ENCODE assay signal across 2 cellular contexts in the genomic region with DNA sequence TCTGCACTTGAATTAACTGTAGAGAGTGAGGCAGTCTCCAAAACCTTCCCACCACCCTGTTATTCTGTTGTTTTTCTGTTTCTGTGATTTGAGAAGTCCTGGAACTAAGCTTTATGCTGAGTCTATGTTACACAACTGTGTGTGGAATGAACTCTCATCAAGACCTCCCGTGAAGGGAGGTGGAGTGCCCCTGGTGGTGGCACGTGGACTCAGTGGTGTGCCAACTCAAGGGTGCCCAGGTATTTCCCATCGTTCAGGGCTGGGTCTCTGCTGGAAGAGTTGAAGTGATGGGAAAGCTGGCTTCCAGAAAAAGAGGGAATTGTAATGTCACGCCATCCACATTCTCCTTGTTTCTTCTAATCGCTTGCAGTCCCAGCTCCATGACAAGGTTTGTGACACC.
TF ChIP-seq lines count a peak whose summit lies in the region.

No MANE protein-coding gene starts in this region.

TF ChIP-seq in GM12878, 131 proteins besides CTCF, POLR2A, EP300 and RAD21 (continued from another document):
- TF ChIP-seq, protein P1, sequence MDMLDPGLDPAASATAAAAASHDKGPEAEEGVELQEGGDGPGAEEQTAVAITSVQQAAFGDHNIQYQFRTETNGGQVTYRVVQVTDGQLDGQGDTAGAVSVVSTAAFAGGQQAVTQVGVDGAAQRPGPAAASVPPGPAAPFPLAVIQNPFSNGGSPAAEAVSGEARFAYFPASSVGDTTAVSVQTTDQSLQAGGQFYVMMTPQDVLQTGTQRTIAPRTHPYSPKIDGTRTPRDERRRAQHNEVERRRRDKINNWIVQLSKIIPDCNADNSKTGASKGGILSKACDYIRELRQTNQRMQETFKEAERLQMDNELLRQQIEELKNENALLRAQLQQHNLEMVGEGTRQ (IDR thresholded peaks at IDR 0.05; ENCODE audit: borderline replicate concordance, low read depth, low read length), result no peak
- TF ChIP-seq, protein P2, sequence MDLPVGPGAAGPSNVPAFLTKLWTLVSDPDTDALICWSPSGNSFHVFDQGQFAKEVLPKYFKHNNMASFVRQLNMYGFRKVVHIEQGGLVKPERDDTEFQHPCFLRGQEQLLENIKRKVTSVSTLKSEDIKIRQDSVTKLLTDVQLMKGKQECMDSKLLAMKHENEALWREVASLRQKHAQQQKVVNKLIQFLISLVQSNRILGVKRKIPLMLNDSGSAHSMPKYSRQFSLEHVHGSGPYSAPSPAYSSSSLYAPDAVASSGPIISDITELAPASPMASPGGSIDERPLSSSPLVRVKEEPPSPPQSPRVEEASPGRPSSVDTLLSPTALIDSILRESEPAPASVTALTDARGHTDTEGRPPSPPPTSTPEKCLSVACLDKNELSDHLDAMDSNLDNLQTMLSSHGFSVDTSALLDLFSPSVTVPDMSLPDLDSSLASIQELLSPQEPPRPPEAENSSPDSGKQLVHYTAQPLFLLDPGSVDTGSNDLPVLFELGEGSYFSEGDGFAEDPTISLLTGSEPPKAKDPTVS (IDR thresholded peaks at IDR 0.05; ENCODE audit: low read depth, low read length), result no peak
- TF ChIP-seq SMC3 (IDR thresholded peaks at IDR 0.05; ENCODE audit: borderline replicate concordance, low read length) (no peak), NR2C2 (IDR thresholded peaks at IDR 0.05; ENCODE audit: borderline replicate concordance, control insufficient read depth, insufficient read length, low read depth) (no peak), ATF3 (IDR thresholded peaks at IDR 0.05; ENCODE audit: borderline replicate concordance, extremely low read depth, low read depth, low read length) (no peak), SKIL (IDR thresholded peaks at IDR 0.05; ENCODE audit: low read depth, poor library complexity, severe bottlenecking) (no peak), HDGF (IDR thresholded peaks at IDR 0.05) (no peak)
TF ChIP-seq in GM12878: peak in this region for 0.

TF ChIP-seq in HepG2, 621 proteins besides CTCF, POLR2A, EP300 and RAD21 (continued from another document):
- TF ChIP-seq, protein P3, sequence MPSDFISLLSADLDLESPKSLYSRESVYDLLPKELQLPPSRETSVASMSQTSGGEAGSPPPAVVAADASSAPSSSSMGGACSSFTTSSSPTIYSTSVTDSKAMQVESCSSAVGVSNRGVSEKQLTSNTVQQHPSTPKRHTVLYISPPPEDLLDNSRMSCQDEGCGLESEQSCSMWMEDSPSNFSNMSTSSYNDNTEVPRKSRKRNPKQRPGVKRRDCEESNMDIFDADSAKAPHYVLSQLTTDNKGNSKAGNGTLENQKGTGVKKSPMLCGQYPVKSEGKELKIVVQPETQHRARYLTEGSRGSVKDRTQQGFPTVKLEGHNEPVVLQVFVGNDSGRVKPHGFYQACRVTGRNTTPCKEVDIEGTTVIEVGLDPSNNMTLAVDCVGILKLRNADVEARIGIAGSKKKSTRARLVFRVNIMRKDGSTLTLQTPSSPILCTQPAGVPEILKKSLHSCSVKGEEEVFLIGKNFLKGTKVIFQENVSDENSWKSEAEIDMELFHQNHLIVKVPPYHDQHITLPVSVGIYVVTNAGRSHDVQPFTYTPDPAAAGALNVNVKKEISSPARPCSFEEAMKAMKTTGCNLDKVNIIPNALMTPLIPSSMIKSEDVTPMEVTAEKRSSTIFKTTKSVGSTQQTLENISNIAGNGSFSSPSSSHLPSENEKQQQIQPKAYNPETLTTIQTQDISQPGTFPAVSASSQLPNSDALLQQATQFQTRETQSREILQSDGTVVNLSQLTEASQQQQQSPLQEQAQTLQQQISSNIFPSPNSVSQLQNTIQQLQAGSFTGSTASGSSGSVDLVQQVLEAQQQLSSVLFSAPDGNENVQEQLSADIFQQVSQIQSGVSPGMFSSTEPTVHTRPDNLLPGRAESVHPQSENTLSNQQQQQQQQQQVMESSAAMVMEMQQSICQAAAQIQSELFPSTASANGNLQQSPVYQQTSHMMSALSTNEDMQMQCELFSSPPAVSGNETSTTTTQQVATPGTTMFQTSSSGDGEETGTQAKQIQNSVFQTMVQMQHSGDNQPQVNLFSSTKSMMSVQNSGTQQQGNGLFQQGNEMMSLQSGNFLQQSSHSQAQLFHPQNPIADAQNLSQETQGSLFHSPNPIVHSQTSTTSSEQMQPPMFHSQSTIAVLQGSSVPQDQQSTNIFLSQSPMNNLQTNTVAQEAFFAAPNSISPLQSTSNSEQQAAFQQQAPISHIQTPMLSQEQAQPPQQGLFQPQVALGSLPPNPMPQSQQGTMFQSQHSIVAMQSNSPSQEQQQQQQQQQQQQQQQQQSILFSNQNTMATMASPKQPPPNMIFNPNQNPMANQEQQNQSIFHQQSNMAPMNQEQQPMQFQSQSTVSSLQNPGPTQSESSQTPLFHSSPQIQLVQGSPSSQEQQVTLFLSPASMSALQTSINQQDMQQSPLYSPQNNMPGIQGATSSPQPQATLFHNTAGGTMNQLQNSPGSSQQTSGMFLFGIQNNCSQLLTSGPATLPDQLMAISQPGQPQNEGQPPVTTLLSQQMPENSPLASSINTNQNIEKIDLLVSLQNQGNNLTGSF (CRISPR knock-in tag; IDR thresholded peaks at IDR 0.05), result no peak
- TF ChIP-seq RFX5 (IDR thresholded peaks at IDR 0.05; ENCODE audit: low read depth, low read length) (no peak), ZNF879 (CRISPR knock-in tag; IDR thresholded peaks at IDR 0.05) (no peak), RAD51 (IDR thresholded peaks at IDR 0.05; ENCODE audit: borderline replicate concordance) (no peak), HDAC1 (CRISPR knock-in tag; IDR thresholded peaks at IDR 0.05) (no peak), CENPBD1 (CRISPR knock-in tag; IDR thresholded peaks at IDR 0.05; ENCODE audit: borderline replicate concordance, low read depth) (no peak), MAZ (IDR thresholded peaks at IDR 0.05; ENCODE audit: borderline replicate concordance, low read depth, low read length) (no peak), MAZ (CRISPR knock-in tag; IDR thresholded peaks at IDR 0.05; ENCODE audit: low read depth) (no peak), FIP1L1 (IDR thresholded peaks at IDR 0.05; ENCODE audit: borderline replicate concordance, insufficient read depth, low read depth, low read length) (no peak), ZKSCAN8 (CRISPR knock-in tag; IDR thresholded peaks at IDR 0.05; ENCODE audit: borderline replicate concordance) (no peak), RNF2 (conservative IDR thresholded peaks at IDR 0.05; ENCODE audit: low read depth) (no peak), ZHX1 (CRISPR knock-in tag; IDR thresholded peaks at IDR 0.05; ENCODE audit: low read depth) (no peak), TP53 (CRISPR knock-in tag; conservative IDR thresholded peaks at IDR 0.05) (no peak), HMGXB3 (CRISPR knock-in tag; IDR thresholded peaks at IDR 0.05; ENCODE audit: borderline replicate concordance) (no peak)
- TF ChIP-seq, protein P4, sequence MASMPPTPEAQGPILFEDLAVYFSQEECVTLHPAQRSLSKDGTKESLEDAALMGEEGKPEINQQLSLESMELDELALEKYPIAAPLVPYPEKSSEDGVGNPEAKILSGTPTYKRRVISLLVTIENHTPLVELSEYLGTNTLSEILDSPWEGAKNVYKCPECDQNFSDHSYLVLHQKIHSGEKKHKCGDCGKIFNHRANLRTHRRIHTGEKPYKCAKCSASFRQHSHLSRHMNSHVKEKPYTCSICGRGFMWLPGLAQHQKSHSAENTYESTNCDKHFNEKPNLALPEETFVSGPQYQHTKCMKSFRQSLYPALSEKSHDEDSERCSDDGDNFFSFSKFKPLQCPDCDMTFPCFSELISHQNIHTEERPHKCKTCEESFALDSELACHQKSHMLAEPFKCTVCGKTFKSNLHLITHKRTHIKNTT (CRISPR knock-in tag; IDR thresholded peaks at IDR 0.05), result no peak
- TF ChIP-seq, protein P5, sequence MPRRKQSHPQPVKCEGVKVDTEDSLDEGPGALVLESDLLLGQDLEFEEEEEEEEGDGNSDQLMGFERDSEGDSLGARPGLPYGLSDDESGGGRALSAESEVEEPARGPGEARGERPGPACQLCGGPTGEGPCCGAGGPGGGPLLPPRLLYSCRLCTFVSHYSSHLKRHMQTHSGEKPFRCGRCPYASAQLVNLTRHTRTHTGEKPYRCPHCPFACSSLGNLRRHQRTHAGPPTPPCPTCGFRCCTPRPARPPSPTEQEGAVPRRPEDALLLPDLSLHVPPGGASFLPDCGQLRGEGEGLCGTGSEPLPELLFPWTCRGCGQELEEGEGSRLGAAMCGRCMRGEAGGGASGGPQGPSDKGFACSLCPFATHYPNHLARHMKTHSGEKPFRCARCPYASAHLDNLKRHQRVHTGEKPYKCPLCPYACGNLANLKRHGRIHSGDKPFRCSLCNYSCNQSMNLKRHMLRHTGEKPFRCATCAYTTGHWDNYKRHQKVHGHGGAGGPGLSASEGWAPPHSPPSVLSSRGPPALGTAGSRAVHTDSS (CRISPR knock-in tag; conservative IDR thresholded peaks at IDR 0.05), result no peak
